Comparison of ENCODE assay signal across 8 cellular contexts in the genomic region with DNA sequence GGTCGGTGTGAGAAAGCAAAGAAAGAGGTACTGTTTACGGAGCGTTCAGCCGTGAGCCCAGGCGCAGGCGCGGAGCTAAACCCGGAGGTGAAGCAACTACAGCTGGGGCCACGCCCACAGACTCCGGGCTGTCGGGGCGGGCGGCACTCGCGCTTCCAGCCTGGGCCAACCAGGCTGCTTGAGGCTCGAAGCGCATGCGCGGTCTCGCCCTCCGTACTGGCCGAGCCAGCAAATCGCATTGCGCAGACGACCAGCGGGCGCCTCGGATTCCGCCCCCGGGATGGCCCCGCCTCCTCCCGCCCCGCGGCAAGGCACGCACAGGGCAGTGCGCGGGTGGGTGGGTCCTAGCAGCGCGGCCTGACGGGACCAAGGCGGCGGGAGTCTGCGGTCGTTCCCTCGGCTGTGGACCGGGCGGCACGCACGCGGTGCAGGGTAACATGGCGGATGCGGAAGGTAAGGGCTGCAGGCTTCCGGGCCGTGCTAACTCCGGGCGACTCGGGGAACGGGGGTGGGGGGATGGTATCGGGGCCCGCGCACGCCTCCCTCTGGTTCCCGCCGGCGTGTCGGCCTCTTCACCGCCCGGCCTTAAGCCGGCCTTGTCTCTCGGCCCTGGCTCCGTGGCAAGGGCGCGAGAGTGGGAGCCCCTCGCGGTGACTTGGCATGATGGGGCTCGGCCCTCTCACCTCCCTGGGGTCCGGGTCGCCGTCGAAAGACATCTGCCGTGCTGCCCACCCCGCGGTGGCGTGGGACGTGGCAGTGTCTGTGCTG. TPM values are rescaled to one million over a fixed set of nuclear protein-coding genes. Genes with fewer than 3 reads are reported as not detected.
A peak's percentile ranks its signal among the peaks of the same experiment; 100 is the strongest.
DNase-seq lines count a peak whose midpoint lies in the region; ATAC-seq and TF ChIP-seq lines count a peak whose summit lies in the region.

TSS of gene DKC1 (plus strand) at position 336 of the 768 bp plus-strand sequence. CDS start at position 438, 102 bp downstream.

- peaks cover 33% of the 10 kb centered on the region for H3K36me3 Mint-ChIP-seq in WTC11

- ATAC-seq in GM18907 (IDR thresholded peaks at IDR 0.05; ENCODE audit: unreplicated experiment) = peak; percentile 83
- ATAC-seq in HG03159 (IDR thresholded peaks at IDR 0.05; ENCODE audit: unreplicated experiment) = peak; percentile 85
- ATAC-seq in WTC11 = peak; percentile 94

- peaks cover 10% of the 10 kb centered on the region for H3K4me1 Mint-ChIP-seq in WTC11

- peak; percentile 94 for DNase-seq in AG08395 (ENCODE audit: low spot score)
- DNase-seq in NCI-H2227 treated with DMSO at 0.1 percent for 48 hours (lab: John Stamatoyannopoulos, UW) = peak; percentile 92
- peak; percentile 94 for DNase-seq in WTC11 (ENCODE audit: low spot score)
- peak; percentile 94 to 97 for DNase-seq in cardiac fibroblast (ENCODE audit: low read depth in 2 of 2)
- peak; percentile 89 for DNase-seq in inferior parietal cortex (ENCODE audit: extremely low spot score)
- peak; percentile 85 to 90 for DNase-seq in stimulated activated CD4-positive, alpha-beta T cell treated with anti-CD3 and anti-CD28 coated beads, Interleukin-12 subunit alpha, Interleukin-12 subunit beta, amount 100 ng/mL, for 24 hours (ENCODE audit: low read depth in 2 of 2)

- peak within 1 kb of the TSS; percentile 80 for H3K4me3 Mint-ChIP-seq in WTC11

- POLR2A ChIA-PET in WTC11 (lab: Charles Lee) = interaction anchor here (0.9 to 2.0 kb wide), 3 partner anchors 13 to 16 kb away, joined by 3 to 5 read pairs (median 3); no protein-coding TSS in a partner anchor

- TF ChIP-seq CTCF in WTC11 (IDR thresholded peaks at IDR 0.05) (no peak), cardiac fibroblast (IDR thresholded peaks at IDR 0.05; ENCODE audit: low read depth, low read length) (no peak)

- CTCF ChIA-PET in WTC11 (lab: Charles Lee) = interaction anchor here (1.0 to 1.4 kb wide), 2 partner anchors 14 to 43 kb away, joined by 3 to 12 read pairs; partner anchors contain the start of gene MPP1

- no peaks in the 10 kb centered on the region for H3K27me3 Mint-ChIP-seq in WTC11 (ENCODE audit: low read depth)

- peak within 1 kb of the TSS; percentile 97 for H3K27ac Mint-ChIP-seq in WTC11

- peak within 1 kb of the TSS; percentile 71 for H3K4me3 ChIP-seq in cardiac fibroblast (replicated peaks in 1 of 2; ENCODE audit: low read depth in 2 of 2, low read length in 2 of 2)

- H3K9me3 Mint-ChIP-seq in WTC11 = no peaks in the 10 kb centered on the region

TF ChIP-seq in WTC11, 78 proteins besides CTCF, POLR2A, EP300 and RAD21 (continues in another document):
- TF ChIP-seq CDX4 (CRISPR knock-in tag; IDR thresholded peaks at IDR 0.05; ENCODE audit: borderline replicate concordance) (no peak), NFATC4 (CRISPR knock-in tag; IDR thresholded peaks at IDR 0.05) (no peak), ZNF671 (CRISPR knock-in tag; IDR thresholded peaks at IDR 0.05) (no peak), CREB1 (CRISPR knock-in tag; IDR thresholded peaks at IDR 0.05) (no peak), ZNF263 (CRISPR knock-in tag; IDR thresholded peaks at IDR 0.05; ENCODE audit: low read depth) (no peak), GRHL2 (CRISPR knock-in tag; IDR thresholded peaks at IDR 0.05; ENCODE audit: insufficient replicate concordance, severe bottlenecking) (no peak), ZNF317 (CRISPR knock-in tag; IDR thresholded peaks at IDR 0.05; ENCODE audit: borderline replicate concordance, low read depth) (no peak), USF1 (CRISPR knock-in tag; IDR thresholded peaks at IDR 0.05) (peak; percentile 41; the same call in 1 of the 2 replicates), E2F5 (CRISPR knock-in tag; IDR thresholded peaks at IDR 0.05) (peak; percentile 42; the same call in 1 of the 2 replicates), EMX1 (CRISPR knock-in tag; IDR thresholded peaks at IDR 0.05) (no peak), FOXJ3 (CRISPR knock-in tag; IDR thresholded peaks at IDR 0.05; ENCODE audit: borderline replicate concordance) (no peak), TEAD4 (CRISPR knock-in tag; IDR thresholded peaks at IDR 0.05) (no peak), KAT7 (CRISPR knock-in tag; IDR thresholded peaks at IDR 0.05; ENCODE audit: borderline replicate concordance) (no peak), CREM (CRISPR knock-in tag; IDR thresholded peaks at IDR 0.05) (no peak), TCF7 (CRISPR knock-in tag; IDR thresholded peaks at IDR 0.05; ENCODE audit: low read depth) (no peak), OVOL2 (CRISPR knock-in tag; IDR thresholded peaks at IDR 0.05; ENCODE audit: borderline replicate concordance) (no peak), ZNF423 (CRISPR knock-in tag; IDR thresholded peaks at IDR 0.05) (no peak)
- TF ChIP-seq, protein P1, sequence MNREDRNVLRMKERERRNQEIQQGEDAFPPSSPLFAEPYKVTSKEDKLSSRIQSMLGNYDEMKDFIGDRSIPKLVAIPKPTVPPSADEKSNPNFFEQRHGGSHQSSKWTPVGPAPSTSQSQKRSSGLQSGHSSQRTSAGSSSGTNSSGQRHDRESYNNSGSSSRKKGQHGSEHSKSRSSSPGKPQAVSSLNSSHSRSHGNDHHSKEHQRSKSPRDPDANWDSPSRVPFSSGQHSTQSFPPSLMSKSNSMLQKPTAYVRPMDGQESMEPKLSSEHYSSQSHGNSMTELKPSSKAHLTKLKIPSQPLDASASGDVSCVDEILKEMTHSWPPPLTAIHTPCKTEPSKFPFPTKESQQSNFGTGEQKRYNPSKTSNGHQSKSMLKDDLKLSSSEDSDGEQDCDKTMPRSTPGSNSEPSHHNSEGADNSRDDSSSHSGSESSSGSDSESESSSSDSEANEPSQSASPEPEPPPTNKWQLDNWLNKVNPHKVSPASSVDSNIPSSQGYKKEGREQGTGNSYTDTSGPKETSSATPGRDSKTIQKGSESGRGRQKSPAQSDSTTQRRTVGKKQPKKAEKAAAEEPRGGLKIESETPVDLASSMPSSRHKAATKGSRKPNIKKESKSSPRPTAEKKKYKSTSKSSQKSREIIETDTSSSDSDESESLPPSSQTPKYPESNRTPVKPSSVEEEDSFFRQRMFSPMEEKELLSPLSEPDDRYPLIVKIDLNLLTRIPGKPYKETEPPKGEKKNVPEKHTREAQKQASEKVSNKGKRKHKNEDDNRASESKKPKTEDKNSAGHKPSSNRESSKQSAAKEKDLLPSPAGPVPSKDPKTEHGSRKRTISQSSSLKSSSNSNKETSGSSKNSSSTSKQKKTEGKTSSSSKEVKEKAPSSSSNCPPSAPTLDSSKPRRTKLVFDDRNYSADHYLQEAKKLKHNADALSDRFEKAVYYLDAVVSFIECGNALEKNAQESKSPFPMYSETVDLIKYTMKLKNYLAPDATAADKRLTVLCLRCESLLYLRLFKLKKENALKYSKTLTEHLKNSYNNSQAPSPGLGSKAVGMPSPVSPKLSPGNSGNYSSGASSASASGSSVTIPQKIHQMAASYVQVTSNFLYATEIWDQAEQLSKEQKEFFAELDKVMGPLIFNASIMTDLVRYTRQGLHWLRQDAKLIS (CRISPR knock-in tag; IDR thresholded peaks at IDR 0.05; ENCODE audit: borderline replicate concordance) = no peak
- TF ChIP-seq, protein P2, sequence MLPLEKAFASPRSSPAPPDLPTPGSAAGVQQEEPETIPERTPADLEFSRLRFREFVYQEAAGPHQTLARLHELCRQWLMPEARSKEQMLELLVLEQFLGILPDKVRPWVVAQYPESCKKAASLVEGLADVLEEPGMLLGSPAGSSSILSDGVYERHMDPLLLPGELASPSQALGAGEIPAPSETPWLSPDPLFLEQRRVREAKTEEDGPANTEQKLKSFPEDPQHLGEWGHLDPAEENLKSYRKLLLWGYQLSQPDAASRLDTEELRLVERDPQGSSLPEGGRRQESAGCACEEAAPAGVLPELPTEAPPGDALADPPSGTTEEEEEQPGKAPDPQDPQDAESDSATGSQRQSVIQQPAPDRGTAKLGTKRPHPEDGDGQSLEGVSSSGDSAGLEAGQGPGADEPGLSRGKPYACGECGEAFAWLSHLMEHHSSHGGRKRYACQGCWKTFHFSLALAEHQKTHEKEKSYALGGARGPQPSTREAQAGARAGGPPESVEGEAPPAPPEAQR (CRISPR knock-in tag; IDR thresholded peaks at IDR 0.05) = no peak
- TF ChIP-seq, protein P3, sequence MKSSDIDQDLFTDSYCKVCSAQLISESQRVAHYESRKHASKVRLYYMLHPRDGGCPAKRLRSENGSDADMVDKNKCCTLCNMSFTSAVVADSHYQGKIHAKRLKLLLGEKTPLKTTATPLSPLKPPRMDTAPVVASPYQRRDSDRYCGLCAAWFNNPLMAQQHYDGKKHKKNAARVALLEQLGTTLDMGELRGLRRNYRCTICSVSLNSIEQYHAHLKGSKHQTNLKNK (CRISPR knock-in tag; IDR thresholded peaks at IDR 0.05) = no peak
- TF ChIP-seq, protein P4, sequence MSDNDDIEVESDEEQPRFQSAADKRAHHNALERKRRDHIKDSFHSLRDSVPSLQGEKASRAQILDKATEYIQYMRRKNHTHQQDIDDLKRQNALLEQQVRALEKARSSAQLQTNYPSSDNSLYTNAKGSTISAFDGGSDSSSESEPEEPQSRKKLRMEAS (CRISPR knock-in tag; IDR thresholded peaks at IDR 0.05) = peak; percentile 80

RNA-seq across cellular contexts. Expression of gene DKC1, which starts in this region (rescaled TPM):
- 108 to 123 TPM (median 112 TPM) in 3 replicates for total RNA-seq in WTC11 (2021)

Comparison
In these comparisons a context has a peak if more than half of its experiments do, and no peak if none do; other contexts are left out.
1. Peak in every context shown above with its lines: DNase-seq, ATAC-seq and H3K4me3 ChIP-seq.